ENCODE assay signal across 35 cellular contexts in genomic region chr17:58192612-58193011, GRCh38. TPM values are rescaled to one million over a fixed set of nuclear protein-coding genes. Genes with fewer than 3 reads are reported as not detected.
"Had no signal": no experiment of that assay in that cellular context is flagged by ENCODE, and none has a peak within 500 bp of the region (broad histone marks: within the 10 kb centered on the region; RNA-seq: fewer than 3 reads in every experiment).

Gene EPX (plus strand): TSS chr17:58192726. CDS start chr17:58192847, 121 bp downstream.

- H3K27ac ChIP-seq: coronary artery, esophagus muscularis mucosa, foreskin keratinocyte, gastroesophageal sphincter, heart left ventricle, hepatocyte, left lung, neural progenitor cell, prostate gland, right atrium auricular region, thoracic aorta, transverse colon, upper lobe of right lung, uterus had no signal

- H3K4me2 ChIP-seq: hepatocyte, neural progenitor cell had no signal

- H2AFZ ChIP-seq: hepatocyte, neural progenitor cell had no signal

- H3K4me3 ChIP-seq: coronary artery, esophagus muscularis mucosa, gastroesophageal sphincter, heart left ventricle, hepatocyte, left lung, mucosa of descending colon, neural progenitor cell, prostate gland, right atrium auricular region, thoracic aorta, transverse colon, upper lobe of right lung, uterus had no signal

- ATAC-seq: foreskin keratinocyte; heart left ventricle; left cardiac atrium; left lung; mucosa of descending colon; natural killer cell treated with Interleukin-12 subunit alpha and Interleukin-12 subunit beta and Interleukin-15 and Interleukin-18, amount 100 ng/mL, for 72 hours; sciatic nerve; upper lobe of right lung had no signal

- H3K36me3 ChIP-seq: esophagus muscularis mucosa, gastroesophageal sphincter, heart left ventricle, left lung, neural progenitor cell, prostate gland, right atrium auricular region, thoracic aorta, transverse colon, upper lobe of right lung, uterus had no signal

- H3K36me3 Mint-ChIP-seq: mesothelial cell of epicardium; naive B cell; natural killer cell treated with Interleukin-12 subunit alpha and Interleukin-12 subunit beta and Interleukin-15 and Interleukin-18, amount 100 ng/mL, for 72 hours; neural progenitor cell; stimulated activated memory B cell treated with anti-CD40 and anti-IgM and Interleukin-4, amounts not matched to agents 10 μg/mL and 1 μg/mL and 100 μg/mL, for 72 hours had no signal

- DNase-seq: dermis blood vessel endothelial cell; effector memory CD4-positive, alpha-beta T cell; foreskin keratinocyte; heart left ventricle; left cardiac atrium; left lung; mesenchymal stem cell; mucosa of descending colon; naive B cell; nucleus accumbens; stimulated activated CD4-positive, alpha-beta T cell treated with anti-CD3 and anti-CD28 coated beads, Interleukin-2, amount 100 ng/mL, for 24 hours; stimulated activated CD4-positive, alpha-beta T cell treated with anti-CD3 and anti-CD28 coated beads, Interleukin-4, amount 100 ng/mL, for 24 hours; transverse colon; upper lobe of right lung; uterus had no signal

- H3K9me3 ChIP-seq: esophagus muscularis mucosa, gastroesophageal sphincter, heart left ventricle, left lung, mucosa of descending colon, prostate gland, right atrium auricular region, thoracic aorta, transverse colon, upper lobe of right lung, uterus had no signal

- H3K4me3 Mint-ChIP-seq: mesothelial cell of epicardium; naive B cell; natural killer cell treated with Interleukin-12 subunit alpha and Interleukin-12 subunit beta and Interleukin-15 and Interleukin-18, amount 100 ng/mL, for 72 hours; neural progenitor cell; stimulated activated memory B cell treated with anti-CD40 and anti-IgM and Interleukin-4, amounts not matched to agents 10 μg/mL and 1 μg/mL and 100 μg/mL, for 72 hours; stimulated activated naive CD8-positive, alpha-beta T cell treated with anti-CD3 and anti-CD28 coated beads, Interleukin-15, Interleukin-2, amounts not matched to agents 100 ng/mL and 50 ng/mL, for 24 hours had no signal

- H3K4me1 ChIP-seq: esophagus muscularis mucosa, foreskin keratinocyte, left lung, neural progenitor cell, prostate gland, transverse colon, upper lobe of right lung, uterus had no signal

- H3K27me3 ChIP-seq: right atrium auricular region, uterus had no signal

- H3K27ac Mint-ChIP-seq: mesothelial cell of epicardium; naive B cell; natural killer cell treated with Interleukin-12 subunit alpha and Interleukin-12 subunit beta and Interleukin-15 and Interleukin-18, amount 100 ng/mL, for 72 hours; neural progenitor cell; stimulated activated memory B cell treated with anti-CD40 and anti-IgM and Interleukin-4, amounts not matched to agents 10 μg/mL and 1 μg/mL and 100 μg/mL, for 72 hours; stimulated activated naive CD8-positive, alpha-beta T cell treated with anti-CD3 and anti-CD28 coated beads, Interleukin-15, Interleukin-2, amounts not matched to agents 100 ng/mL and 50 ng/mL, for 24 hours had no signal

- H3K9me3 Mint-ChIP-seq: mesothelial cell of epicardium; naive B cell; natural killer cell treated with Interleukin-12 subunit alpha and Interleukin-12 subunit beta and Interleukin-15 and Interleukin-18, amount 100 ng/mL, for 72 hours; neural progenitor cell; stimulated activated memory B cell treated with anti-CD40 and anti-IgM and Interleukin-4, amounts not matched to agents 10 μg/mL and 1 μg/mL and 100 μg/mL, for 72 hours; stimulated activated naive CD8-positive, alpha-beta T cell treated with anti-CD3 and anti-CD28 coated beads, Interleukin-15, Interleukin-2, amounts not matched to agents 100 ng/mL and 50 ng/mL, for 24 hours had no signal

- H3K9ac ChIP-seq: neural progenitor cell had no signal

- H3K4me1 Mint-ChIP-seq: neural progenitor cell; stimulated activated memory B cell treated with anti-CD40 and anti-IgM and Interleukin-4, amounts not matched to agents 10 μg/mL and 1 μg/mL and 100 μg/mL, for 72 hours had no signal

RNA-seq across cellular contexts. Expression of gene EPX, which starts in this region (rescaled TPM):
- total RNA-seq: dermis blood vessel endothelial cell; endothelial cell of umbilical vein; epithelial cell of proximal tubule; esophagus muscularis mucosa; fibroblast of lung; foreskin keratinocyte; gastroesophageal sphincter; heart left ventricle; hepatocyte; kidney epithelial cell; left cardiac atrium; left lung; lower leg skin; lung microvascular endothelial cell; mesothelial cell of epicardium; mucosa of descending colon; natural killer cell treated with Interleukin-12 subunit alpha and Interleukin-12 subunit beta and Interleukin-15 and Interleukin-18, amount 100 ng/mL, for 72 hours; osteocyte; prostate gland; right atrium auricular region; sciatic nerve; thoracic aorta; transverse colon; upper lobe of right lung; uterus had no signal
- polyA plus RNA-seq: endothelial cell of umbilical vein, fibroblast of lung, foreskin keratinocyte, heart left ventricle, hepatocyte had no signal
